ENCODE assay signal across 9 cellular contexts in the genomic region with DNA sequence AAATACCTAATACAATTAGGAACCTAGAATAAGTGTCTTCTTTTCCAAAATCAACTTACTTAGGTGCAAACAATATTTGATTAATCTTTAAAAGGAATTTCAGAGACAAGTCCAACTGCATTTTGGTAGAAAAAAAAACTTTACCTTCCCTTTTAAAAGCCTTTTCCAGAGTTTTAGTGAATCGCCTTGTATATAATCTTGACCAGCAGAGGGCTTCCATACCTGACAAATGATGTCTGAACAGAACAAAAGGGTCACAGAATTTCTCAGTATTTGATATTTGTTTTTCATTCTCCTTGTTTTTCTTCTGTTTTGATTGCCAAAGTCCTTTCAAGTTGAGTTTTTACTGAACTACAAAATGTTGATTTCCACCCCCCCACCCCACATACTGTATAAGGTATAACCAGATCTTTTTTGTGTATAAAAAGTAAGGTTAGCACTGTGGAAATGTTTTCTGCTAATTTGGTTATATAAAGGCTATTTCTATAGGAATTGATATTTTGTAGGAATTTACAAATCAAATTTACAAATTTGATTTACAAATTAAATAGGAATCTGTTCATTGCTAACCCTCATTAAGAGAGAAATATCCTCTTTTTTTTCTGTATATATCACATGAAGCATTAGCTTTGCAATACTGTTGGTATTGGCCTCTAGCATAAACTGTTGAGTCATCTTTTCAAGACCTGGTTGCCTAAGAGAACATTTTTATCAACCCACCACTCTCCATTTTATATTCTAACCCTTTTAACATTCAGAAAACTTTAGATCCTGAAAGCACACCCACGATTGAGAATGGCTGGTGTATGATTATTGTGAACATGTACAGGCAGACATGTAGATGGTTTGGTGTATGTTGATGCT.
DNase-seq lines count a peak whose midpoint lies in the region; ATAC-seq and TF ChIP-seq lines count a peak whose summit lies in the region.
"Had no signal": no experiment of that assay in that cellular context is flagged by ENCODE, and none has a peak within 500 bp of the region (broad histone marks: within the 10 kb centered on the region; RNA-seq: fewer than 3 reads in every experiment).

No MANE protein-coding gene starts in this region.

- H3K9me2 ChIP-seq in OCI-LY1 (ENCODE audit: low read depth, low read length), result no peaks in the 10 kb centered on the region

- H2AFZ ChIP-seq in OCI-LY1 (ENCODE audit: low read length), result no peak overlapping the region

- no peaks in the 10 kb centered on the region for H3K27me3 ChIP-seq in OCI-LY1 (ENCODE audit: insufficient read depth, low read length)
- no peaks in the 10 kb centered on the region for H3K27me3 ChIP-seq in thyroid gland

- 56% methylated on average over 2 of the region's 2 CpGs for WGBS in thyroid gland, 2 donors
- WGBS in lower leg skin, 2 donors, result 56 to 65% methylated on average over 2 of the region's 2 CpGs

- no peak for TF ChIP-seq POLR2A in thyroid gland (IDR thresholded peaks at IDR 0.05)
- no peak for TF ChIP-seq POLR2A in lower leg skin (IDR thresholded peaks at IDR 0.05)

- peak; percentile 48 for ATAC-seq in Right ventricle myocardium superior (ENCODE audit: poor library complexity)
- ATAC-seq in left cardiac atrium, result no peak
- ATAC-seq in GM21360 (IDR thresholded peaks at IDR 0.05; ENCODE audit: unreplicated experiment), result no peak

- H3K9ac ChIP-seq in OCI-LY1 (ENCODE audit: low read length), result no peak overlapping the region

- H3K27ac ChIP-seq in OCI-LY1 (ENCODE audit: low read depth, low read length, poor library complexity, severe bottlenecking), result no peak overlapping the region
- no peak overlapping the region for H3K27ac ChIP-seq in thyroid gland

- H3K4me2 ChIP-seq in OCI-LY1 (ENCODE audit: low read length), result no peak overlapping the region

- no peaks in the 10 kb centered on the region for H4K20me1 ChIP-seq in OCI-LY1 (ENCODE audit: insufficient read depth, low read length)

- peak; percentile 52; the same call in 1 of the 2 replicates for TF ChIP-seq CTCF in OCI-LY1 (IDR thresholded peaks at IDR 0.05; ENCODE audit: low read length)
- peak; percentile 49 for TF ChIP-seq CTCF in fibroblast of villous mesenchyme (IDR thresholded peaks at IDR 0.05; ENCODE audit: insufficient read depth, low read depth, low read length)
- TF ChIP-seq CTCF in thyroid gland (IDR thresholded peaks at IDR 0.05), result peak; percentile 18 to 79 (median 59)
- no peak for TF ChIP-seq CTCF in lower leg skin (IDR thresholded peaks at IDR 0.05)

- intact Hi-C loops in Right ventricle myocardium superior (cut with DNase I), result loop anchor here (5.0 to 10.0 kb wide), 2 partner anchors 131 to 633 kb away; no protein-coding TSS in a partner anchor
- intact Hi-C loops in left cardiac atrium (cut with DNase I), result loop anchor here (5.0 to 10.0 kb wide), 5 partner anchors 38 to 631 kb away; no protein-coding TSS in a partner anchor
- intact Hi-C loops in thyroid gland (cut with DNase I), result loop anchor here (10.0 kb wide), 1 partner anchor 631 kb away; no protein-coding TSS in a partner anchor
- intact Hi-C loops in lower leg skin (cut with DNase I; ENCODE audit: low total_unique reads), result no loop called here

- no peaks in the 10 kb centered on the region for H3K9me3 ChIP-seq in OCI-LY1 (ENCODE audit: low read length)
- H3K9me3 ChIP-seq in thyroid gland, result no peaks in the 10 kb centered on the region

- H3K4me1 ChIP-seq in OCI-LY1 (ENCODE audit: insufficient read depth, low read length, severe bottlenecking) (no peaks in the 10 kb centered on the region), thyroid gland (peaks cover 0 to 3% of the 10 kb centered on the region in 2 donors)

- DNase-seq in Right ventricle myocardium superior (no peak), left cardiac atrium (no peak), fibroblast of villous mesenchyme (ENCODE audit: low read depth) (peak; percentile 32), thyroid gland (no peak), lower leg skin (ENCODE audit: low spot score in 2 of 2) (no peak)
- no peak for DNase-seq in activated CD8-positive, alpha-beta memory T cell treated with anti-CD3 and anti-CD28 coated beads, Interleukin-2, amount 50 U/mL, for 4 hours
- DNase-seq: activated naive CD8-positive, alpha-beta T cell treated with anti-CD3 and anti-CD28 coated beads, Interleukin-2, amount 10 ng/mL, durations not matched to agents 7 days and 5 days had no signal

- no peaks in the 10 kb centered on the region for H3K36me3 ChIP-seq in OCI-LY1 (ENCODE audit: insufficient read depth, low read length)
- no peaks in the 10 kb centered on the region for H3K36me3 ChIP-seq in thyroid gland

- H3K4me3 ChIP-seq in OCI-LY1 (ENCODE audit: low read depth, low read length, poor library complexity, severe bottlenecking) (no peak overlapping the region), fibroblast of villous mesenchyme (ENCODE audit: low read depth, low read length) (no peak overlapping the region), thyroid gland (replicated peaks in 1 of 3) (no peak overlapping the region), lower leg skin (ENCODE audit: low read depth, poor library complexity, severe bottlenecking) (no peak overlapping the region)

- no peaks in the 10 kb centered on the region for H3K79me2 ChIP-seq in OCI-LY1 (ENCODE audit: insufficient read depth, low read length)

- H3F3A ChIP-seq in OCI-LY1 (ENCODE audit: insufficient read depth, low read length), result no peaks in the 10 kb centered on the region

Comparison
In these comparisons a context has a peak if more than half of its experiments do, and no peak if none do; other contexts are left out.
1. CTCF ChIP-seq: peak in OCI-LY1 (single experiment), fibroblast of villous mesenchyme (single experiment) and thyroid gland (6 of 6); none in lower leg skin (0 of 3).